Comparison of ENCODE assay signal across 1 cellular context in the genomic region with DNA sequence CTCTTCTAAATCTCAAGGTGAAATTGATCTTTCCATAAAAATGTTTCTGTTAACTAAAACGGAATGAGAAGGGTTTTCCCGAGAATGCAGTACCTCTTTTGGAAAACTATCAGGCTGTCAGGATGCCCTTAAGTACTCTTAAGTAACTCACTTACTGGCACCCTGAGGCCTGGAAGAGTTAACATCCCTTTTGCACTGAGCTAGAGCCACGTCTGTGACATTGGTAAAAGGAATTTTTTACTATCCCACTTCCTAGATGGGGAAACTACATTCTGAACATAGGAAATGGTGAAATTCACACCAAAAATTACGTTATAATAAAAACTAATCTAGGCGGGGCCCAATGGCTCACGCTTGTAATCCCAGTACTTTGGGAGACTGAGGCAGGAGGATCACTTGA.
TF ChIP-seq lines count a peak whose summit lies in the region.

No MANE protein-coding gene starts in this region.

TF ChIP-seq in GM23338, 12 proteins besides CTCF, POLR2A, EP300 and RAD21 (continued from another document):
- TF ChIP-seq, protein P1, sequence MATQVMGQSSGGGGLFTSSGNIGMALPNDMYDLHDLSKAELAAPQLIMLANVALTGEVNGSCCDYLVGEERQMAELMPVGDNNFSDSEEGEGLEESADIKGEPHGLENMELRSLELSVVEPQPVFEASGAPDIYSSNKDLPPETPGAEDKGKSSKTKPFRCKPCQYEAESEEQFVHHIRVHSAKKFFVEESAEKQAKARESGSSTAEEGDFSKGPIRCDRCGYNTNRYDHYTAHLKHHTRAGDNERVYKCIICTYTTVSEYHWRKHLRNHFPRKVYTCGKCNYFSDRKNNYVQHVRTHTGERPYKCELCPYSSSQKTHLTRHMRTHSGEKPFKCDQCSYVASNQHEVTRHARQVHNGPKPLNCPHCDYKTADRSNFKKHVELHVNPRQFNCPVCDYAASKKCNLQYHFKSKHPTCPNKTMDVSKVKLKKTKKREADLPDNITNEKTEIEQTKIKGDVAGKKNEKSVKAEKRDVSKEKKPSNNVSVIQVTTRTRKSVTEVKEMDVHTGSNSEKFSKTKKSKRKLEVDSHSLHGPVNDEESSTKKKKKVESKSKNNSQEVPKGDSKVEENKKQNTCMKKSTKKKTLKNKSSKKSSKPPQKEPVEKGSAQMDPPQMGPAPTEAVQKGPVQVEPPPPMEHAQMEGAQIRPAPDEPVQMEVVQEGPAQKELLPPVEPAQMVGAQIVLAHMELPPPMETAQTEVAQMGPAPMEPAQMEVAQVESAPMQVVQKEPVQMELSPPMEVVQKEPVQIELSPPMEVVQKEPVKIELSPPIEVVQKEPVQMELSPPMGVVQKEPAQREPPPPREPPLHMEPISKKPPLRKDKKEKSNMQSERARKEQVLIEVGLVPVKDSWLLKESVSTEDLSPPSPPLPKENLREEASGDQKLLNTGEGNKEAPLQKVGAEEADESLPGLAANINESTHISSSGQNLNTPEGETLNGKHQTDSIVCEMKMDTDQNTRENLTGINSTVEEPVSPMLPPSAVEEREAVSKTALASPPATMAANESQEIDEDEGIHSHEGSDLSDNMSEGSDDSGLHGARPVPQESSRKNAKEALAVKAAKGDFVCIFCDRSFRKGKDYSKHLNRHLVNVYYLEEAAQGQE (IDR thresholded peaks at IDR 0.05; ENCODE audit: unreplicated experiment), result no peak
- no peak for TF ChIP-seq NANOG (IDR thresholded peaks at IDR 0.05; ENCODE audit: borderline replicate concordance)
- TF ChIP-seq EZH2 (IDR thresholded peaks at IDR 0.05; ENCODE audit: low read depth, unreplicated experiment), result no peak
